ENCODE assay signal across 2 cellular contexts in the genomic region with DNA sequence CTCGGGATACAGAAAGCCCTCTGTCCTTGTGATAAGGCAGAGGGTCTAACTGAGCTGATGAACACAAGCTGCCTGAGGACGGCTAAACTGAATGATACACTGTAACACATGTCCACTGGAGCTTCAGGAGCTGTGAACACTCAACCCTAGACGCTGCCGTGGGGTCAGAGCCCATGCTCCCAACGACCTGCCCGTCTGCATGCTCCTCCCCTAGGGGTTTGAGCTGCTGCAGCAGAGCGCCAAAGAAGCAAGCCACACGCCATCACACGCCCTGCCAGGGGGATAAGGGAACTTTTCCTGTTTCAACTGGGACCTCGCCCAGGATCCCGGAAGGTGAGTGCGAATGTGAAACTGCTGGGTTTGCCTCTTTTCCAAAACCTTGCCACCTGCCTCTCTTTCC.
TF ChIP-seq lines count a peak whose summit lies in the region.

No MANE protein-coding gene starts in this region.

TF ChIP-seq in SK-N-SH treated with all-trans-retinoic acid at 6 μM for 48 hours, 23 proteins besides CTCF, POLR2A, EP300 and RAD21 (continued from another document):
- TF ChIP-seq CREB5 (CRISPR knock-in tag; IDR thresholded peaks at IDR 0.05; ENCODE audit: low read depth) (no peak), PPARA (CRISPR knock-in tag; IDR thresholded peaks at IDR 0.05; ENCODE audit: borderline replicate concordance) (no peak), CSDC2 (CRISPR knock-in tag; IDR thresholded peaks at IDR 0.05) (no peak)

TF ChIP-seq in H1, 55 proteins besides CTCF, POLR2A, EP300 and RAD21 (continued from another document):
- TF ChIP-seq, protein P1, sequence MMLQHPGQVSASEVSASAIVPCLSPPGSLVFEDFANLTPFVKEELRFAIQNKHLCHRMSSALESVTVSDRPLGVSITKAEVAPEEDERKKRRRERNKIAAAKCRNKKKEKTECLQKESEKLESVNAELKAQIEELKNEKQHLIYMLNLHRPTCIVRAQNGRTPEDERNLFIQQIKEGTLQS (IDR thresholded peaks at IDR 0.05; ENCODE audit: insufficient read depth, low read depth, low read length) = no peak
- no peak for TF ChIP-seq RBBP5 (IDR thresholded peaks at IDR 0.05; ENCODE audit: borderline replicate concordance, low read depth, low read length)
- no peak for TF ChIP-seq SP1 (IDR thresholded peaks at IDR 0.05; ENCODE audit: low read depth, low read length)
- no peak for TF ChIP-seq POLR2AphosphoS5 (IDR thresholded peaks at IDR 0.05; ENCODE audit: low read depth, low read length)
- no peak for TF ChIP-seq YY1 (IDR thresholded peaks at IDR 0.05; ENCODE audit: low read depth, low read length)
- no peak for TF ChIP-seq SUZ12 (IDR thresholded peaks at IDR 0.05; ENCODE audit: low read length)
- no peak for TF ChIP-seq SRF (IDR thresholded peaks at IDR 0.05; ENCODE audit: low read depth, low read length)
- TF ChIP-seq NANOG (IDR thresholded peaks at IDR 0.05; ENCODE audit: insufficient read depth, low read depth, low read length, poor library complexity, severe bottlenecking) = no peak
- TF ChIP-seq CHD1 (IDR thresholded peaks at IDR 0.05; ENCODE audit: low read depth, low read length) = no peak
- no peak for TF ChIP-seq SIN3A (conservative IDR thresholded peaks at IDR 0.05 in 1 of 2, IDR thresholded peaks at IDR 0.05 in 1 of 2; ENCODE audit: low read depth in 1 of 2, low read length in 2 of 2)
